Comparison of ENCODE assay signal across 14 cellular contexts in genomic region chr5:169646856-169647255, GRCh38. TPM values are rescaled to one million over a fixed set of nuclear protein-coding genes. Genes with fewer than 3 reads are reported as not detected.
DNase-seq lines count a peak whose midpoint lies in the region; ATAC-seq, FAIRE-seq and TF ChIP-seq lines count a peak whose summit lies in the region.
"Had no signal": no experiment of that assay in that cellular context is flagged by ENCODE, and none has a peak within 500 bp of the region (broad histone marks: within the 10 kb centered on the region; RNA-seq: fewer than 3 reads in every experiment).

No MANE protein-coding gene starts in this region.

- CTCF ChIA-PET in GM12878 (lab: Yijun Ruan, JAX), result interaction anchor here (0.6 to 2.2 kb wide), 7 partner anchors 9 to 1381 kb away, joined by 3 to 12 read pairs (median 3); partner anchors contain the start of gene SPDL1

- H3K79me2 ChIP-seq in GM12878 (ENCODE audit: control insufficient read depth, insufficient read depth, low read length), result peaks cover 98% of the 10 kb centered on the region

- peak in 1 of 2 experiments; percentile 25; a peak in 1 of 4 replicates for TF ChIP-seq EP300 in GM12878 (IDR thresholded peaks at IDR 0.05; ENCODE audit: borderline replicate concordance in 1 of 2, control insufficient read depth in 1 of 2, low read depth in 2 of 2, low read length in 2 of 2)

- H3K9me3 ChIP-seq in GM12878 (replicated peaks; ENCODE audit: control insufficient read depth, insufficient read depth, low read length), result no peaks in the 10 kb centered on the region; the same call in 2 of the 3 replicates
- H3K9me3 ChIP-seq in effector memory CD4-positive, alpha-beta T cell (ENCODE audit: control insufficient read depth, low read length), result no peaks in the 10 kb centered on the region
- H3K9me3 ChIP-seq: Caco-2 had no signal

- TF ChIP-seq POLR2A in GM12878 (IDR thresholded peaks at IDR 0.05; ENCODE audit: low read depth, low read length), result no peak

- SMC1A ChIA-PET in GM12878 (lab: Charles Lee; ENCODE audit: uncharacterized antibody, unreplicated experiment), result interaction anchor here (0.7 to 8.0 kb wide), 11 partner anchors 9 to 339 kb away, joined by 3 to 68 read pairs (median 3); partner anchors contain the start of gene DOCK2

- POLR2A ChIA-PET in GM12878 (lab: Charles Lee), result interaction anchor here (1.0 to 2.5 kb wide), 4 partner anchors 10 to 63 kb away, joined by 6 to 18 read pairs (median 8); partner anchors contain the start of genes DOCK2 and SPDL1

- H3K4me2 ChIP-seq in GM12878 (ENCODE audit: control insufficient read depth, insufficient read depth), result peak overlapping the region; percentile 54

- intact Hi-C loops in GM12878 (cut with micrococcal nuclease; ENCODE audit: unreplicated experiment), result loop anchor here (1.0 kb wide), 1 partner anchor 9 kb away; no protein-coding TSS in a partner anchor

- peaks cover 58% of the 10 kb centered on the region for H3K4me1 ChIP-seq in GM12878 (ENCODE audit: control insufficient read depth, insufficient read depth, low read length)
- peaks cover 45% of the 10 kb centered on the region for H3K4me1 ChIP-seq in effector memory CD4-positive, alpha-beta T cell (ENCODE audit: control insufficient read depth, insufficient read depth, low read length, poor library complexity, severe bottlenecking)
- H3K4me1 ChIP-seq: Caco-2 had no signal

- no peak for FAIRE-seq in GM12878 (lab: Jason Lieb, UNC)

- no peaks in the 10 kb centered on the region for H3K27me3 ChIP-seq in GM12878 (replicated peaks in 1 of 2; ENCODE audit: control insufficient read depth in 2 of 2, insufficient read depth in 2 of 2, low read length in 1 of 2)
- H3K27me3 ChIP-seq in effector memory CD4-positive, alpha-beta T cell (replicated peaks; ENCODE audit: control insufficient read depth, insufficient read depth, low read length, poor library complexity, severe bottlenecking), result no peaks in the 10 kb centered on the region
- H3K27me3 ChIP-seq: cardiac muscle cell had no signal

- no TSS peak for BruUV-seq in GM12878 (replicated peaks; lab: Mats Ljungman, UMichigan)

- 2% methylated on average over 3 of the region's 3 CpGs for WGBS in GM12878 (ENCODE audit: insufficient coverage, insufficient replicate concordance, low lambda C conversion rate, missing lambda C conversion rate)

- no peak overlapping the region for H3K9ac ChIP-seq in GM12878 (ENCODE audit: control insufficient read depth, insufficient read depth, low read length)

- H2AFZ ChIP-seq in GM12878 (ENCODE audit: control insufficient read depth, low read depth, low read length), result no peak overlapping the region

- ATAC-seq in GM19025 (IDR thresholded peaks at IDR 0.05; ENCODE audit: low read depth, unreplicated experiment) (peak; percentile 23), HG03280 (IDR thresholded peaks at IDR 0.05; ENCODE audit: unreplicated experiment) (peak; percentile 42), GM12878 (peak; percentile 64), GM19395 (IDR thresholded peaks at IDR 0.05; ENCODE audit: unreplicated experiment) (no peak)
- ATAC-seq: esophagus mucosa had no signal

- H3K36me3 ChIP-seq in GM12878 (ENCODE audit: control insufficient read depth in 2 of 2, insufficient read depth in 2 of 2, low read length in 1 of 2), result peaks cover 7 to 21% of the 10 kb centered on the region in 2 experiments; a peak in 3 of 4 replicates
- H3K36me3 ChIP-seq in effector memory CD4-positive, alpha-beta T cell (ENCODE audit: control insufficient read depth, insufficient read depth, low read length), result no peaks in the 10 kb centered on the region
- H3K36me3 ChIP-seq: cardiac muscle cell had no signal

- RAD21 ChIA-PET in GM12878 (lab: Charles Lee; ENCODE audit: unreplicated experiment), result interaction anchor here (0.6 to 6.8 kb wide), 7 partner anchors 9 to 56 kb away, joined by 3 to 47 read pairs (median 5); partner anchors contain the start of gene DOCK2

- TF ChIP-seq RAD21 in GM12878 (IDR thresholded peaks at IDR 0.05; ENCODE audit: insufficient read depth, low read depth, low read length), result no peak

- no peaks in the 10 kb centered on the region for H4K20me1 ChIP-seq in GM12878 (ENCODE audit: control insufficient read depth, insufficient read depth)

- TF ChIP-seq CTCF in GM10266 (IDR thresholded peaks at IDR 0.05; ENCODE audit: control insufficient read depth, insufficient read depth, low read depth, missing control alignments) (peak; percentile 7), GM12878 (IDR thresholded peaks at IDR 0.05 in 2 of 3, conservative IDR thresholded peaks at IDR 0.05 in 1 of 3; ENCODE audit: control insufficient read depth in 2 of 3, extremely low read depth in 1 of 3, insufficient read depth in 1 of 3, low read depth in 3 of 3, low read length in 3 of 3) (no peak)

- H3K4me3 ChIP-seq in GM12878, result peak overlapping the region; percentile 21; the same call in 1 of the 2 replicates
- H3K4me3 ChIP-seq in effector memory CD4-positive, alpha-beta T cell (ENCODE audit: insufficient read depth, low read depth, low read length, poor library complexity, severe bottlenecking), result no peak overlapping the region
- H3K4me3 ChIP-seq: cardiac muscle cell had no signal

- no peak for DNase-seq in GM10266 (ENCODE audit: extremely low spot score)
- DNase-seq in GM12878 (ENCODE audit: low read depth, low spot score), result no peak
- no peak for DNase-seq in effector memory CD4-positive, alpha-beta T cell
- no peak for DNase-seq in COR-L47 (lab: John Stamatoyannopoulos, UW)
- no peak for DNase-seq in stimulated activated naive CD4-positive, alpha-beta T cell (lab: John Stamatoyannopoulos, UW)
- DNase-seq: activated effector memory CD4-positive, alpha-beta T cell treated with Interleukin-2 at 50 U/mL for 16 hours; Caco-2; mammary epithelial cell had no signal

- in situ Hi-C loops in GM12878 (cut with MboI), result no loop called here

- H3K27ac ChIP-seq in GM12878 (ENCODE audit: control insufficient read depth, insufficient read depth), result peak overlapping the region; percentile 76
- H3K27ac ChIP-seq in effector memory CD4-positive, alpha-beta T cell (ENCODE audit: insufficient read depth, low read length, poor library complexity, severe bottlenecking), result no peak overlapping the region
- H3K27ac ChIP-seq: cardiac muscle cell, VCaP had no signal

TF ChIP-seq in GM12878, 131 proteins besides CTCF, POLR2A, EP300 and RAD21:
- TF ChIP-seq JUNB (IDR thresholded peaks at IDR 0.05) (peak; percentile 95), RFX5 (IDR thresholded peaks at IDR 0.05; ENCODE audit: low read depth, low read length) (no peak), NFIC (IDR thresholded peaks at IDR 0.05; ENCODE audit: low read depth, low read length) (no peak; the same call in 1 of the 2 replicates), IRF4 (IDR thresholded peaks at IDR 0.05; ENCODE audit: low read depth, low read length) (peak; percentile 89), TAF1 (IDR thresholded peaks at IDR 0.05; ENCODE audit: borderline replicate concordance, low read depth, low read length) (no peak), HDGF (IDR thresholded peaks at IDR 0.05) (no peak), SRF (IDR thresholded peaks at IDR 0.05; ENCODE audit: low read depth in 2 of 2, low read length in 2 of 2) (peak in 1 of 2 experiments; percentile 47; a peak in 1 of 4 replicates), BCL11A (IDR thresholded peaks at IDR 0.05; ENCODE audit: low read depth, low read length) (peak; percentile 59; the same call in 1 of the 2 replicates), FOXK2 (IDR thresholded peaks at IDR 0.05) (no peak), ETV6 (conservative IDR thresholded peaks at IDR 0.05 in 1 of 2, IDR thresholded peaks at IDR 0.05 in 1 of 2; ENCODE audit: borderline replicate concordance in 1 of 2, low read depth in 1 of 2) (peak in 1 of 2 experiments; percentile 55; a peak in 1 of 4 replicates), ZNF622 (IDR thresholded peaks at IDR 0.05) (no peak)

RNA-seq across cellular contexts. Expression of gene DOCK2, which starts 9.8 kb away (rescaled TPM):
- total RNA-seq in GM12878 (2013; cell fraction: nucleolus; rRNA removed), result 746 and 764 TPM in 2 replicates
- total RNA-seq in GM12878 (2014; rRNA removed), result 172 and 178 TPM in 2 replicates
- total RNA-seq in GM12878 (2014; rRNA removed; fragmentation: Illumina TruSeq; extraction: Trizol), result 125 and 126 TPM in 2 replicates
- 179 and 192 TPM in 2 replicates for total RNA-seq in GM12878 (2021)
- 75.8 TPM for polyA plus RNA-seq in GM12878 (2011; ENCODE audit: low read depth)
- 130 and 171 TPM in 2 replicates for polyA plus RNA-seq in GM12878 (2011; rRNA removed)
- polyA plus RNA-seq in GM12878 (2011; cell fraction: cytosol; rRNA removed), result 148 and 150 TPM in 2 replicates
- polyA plus RNA-seq in GM12878 (2011; cell fraction: nucleus; rRNA removed), result 183 and 219 TPM in 2 replicates
- polyA plus RNA-seq in GM12878 (2012), result 87.1 and 104 TPM in 2 replicates
- 123 and 129 TPM in 2 replicates for polyA plus RNA-seq in GM12878 (2014; fragmentation: Illumina TruSeq; extraction: Trizol)
- polyA plus RNA-seq in GM12878 (2014; fragmentation: Nextera tagmentation; extraction: Ambion mirVana), result 10 to 100 TPM; 34.2 to 41.6 TPM
- polyA plus RNA-seq in GM12878 (2014; rRNA removed), result 95.5 and 104 TPM in 2 replicates
- 100 to 1,000 TPM; 109 to 114 TPM for polyA plus RNA-seq in GM12878 (2016; fragmentation: Nextera tagmentation; extraction: Ambion mirVana)
- polyA minus RNA-seq in GM12878 (2011; rRNA and poly(A)+ RNA removed), result 381 and 449 TPM in 2 replicates
- polyA minus RNA-seq in GM12878 (2011; cell fraction: cytosol; rRNA and poly(A)+ RNA removed), result 66.6 and 92.6 TPM in 2 replicates
- 411 and 600 TPM in 2 replicates for polyA minus RNA-seq in GM12878 (2011; cell fraction: nucleus; rRNA and poly(A)+ RNA removed)
